In the genomic region with DNA sequence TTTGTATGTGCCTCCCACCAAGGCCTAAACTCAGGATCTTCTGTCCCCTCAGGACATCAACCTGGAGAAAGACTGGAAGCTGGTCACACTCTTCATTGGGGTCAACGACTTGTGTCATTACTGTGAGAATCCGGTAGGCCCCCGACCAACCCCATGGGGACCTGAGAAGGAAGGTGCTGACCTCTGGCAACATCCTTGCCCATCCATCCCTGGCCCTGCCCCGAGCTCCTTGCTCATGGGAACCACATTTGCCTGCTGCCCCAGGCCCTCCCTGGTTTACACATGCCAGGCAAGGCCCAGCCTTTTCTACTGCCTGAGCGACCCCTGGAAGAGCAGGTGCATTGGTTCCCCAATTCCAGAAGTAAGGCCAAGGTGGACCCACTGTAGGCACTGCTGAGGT, we compare ENCODE assay signal across 12 cellular contexts.
DNase-seq lines count a peak whose midpoint lies in the region; ATAC-seq and TF ChIP-seq lines count a peak whose summit lies in the region.
"Had no signal": no experiment of that assay in that cellular context is flagged by ENCODE, and none has a peak within 500 bp of the region (broad histone marks: within the 10 kb centered on the region; RNA-seq: fewer than 3 reads in every experiment).

No MANE protein-coding gene starts in this region.

- POLR2A ChIA-PET in naive thymus-derived CD4-positive, alpha-beta T cell (lab: Charles Lee), result no interaction called here

- H3K9me3 ChIP-seq in body of pancreas (no peaks in the 10 kb centered on the region), testis (no peaks in the 10 kb centered on the region)
- no peaks in the 10 kb centered on the region for H3K9me3 ChIP-seq in naive thymus-derived CD4-positive, alpha-beta T cell (ENCODE audit: control insufficient read depth in 2 of 3, low read length in 3 of 3)

- peaks cover 3% of the 10 kb centered on the region for H3K9me3 Mint-ChIP-seq in activated T-cell treated with anti-CD3 and anti-CD28 coated beads, Interleukin-2, amount 50 U/mL, for 24 hours
- no peaks in the 10 kb centered on the region for H3K9me3 Mint-ChIP-seq in activated T-cell treated with anti-CD3 and anti-CD28 coated beads, Interleukin-2, amount 50 U/mL, for 72 hours
- H3K9me3 Mint-ChIP-seq in naive thymus-derived CD4-positive, alpha-beta T cell, result peaks cover 0 to 7% (median 0%) of the 10 kb centered on the region in 11 donors
- no peaks in the 10 kb centered on the region for H3K9me3 Mint-ChIP-seq in endothelial cell (ENCODE audit: unreplicated experiment)

- H3K27me3 Mint-ChIP-seq in activated T-cell treated with anti-CD3 and anti-CD28 coated beads, Interleukin-2, amount 50 U/mL, for 24 hours, result no peaks in the 10 kb centered on the region
- H3K27me3 Mint-ChIP-seq in activated T-cell treated with anti-CD3 and anti-CD28 coated beads, Interleukin-2, amount 50 U/mL, for 72 hours (ENCODE audit: low read depth), result no peaks in the 10 kb centered on the region
- no peaks in the 10 kb centered on the region for H3K27me3 Mint-ChIP-seq in naive thymus-derived CD4-positive, alpha-beta T cell
- H3K27me3 Mint-ChIP-seq in endothelial cell (ENCODE audit: unreplicated experiment), result peaks cover 2% of the 10 kb centered on the region

- no peaks in the 10 kb centered on the region for H3K36me3 Mint-ChIP-seq in activated T-cell treated with anti-CD3 and anti-CD28 coated beads, Interleukin-2, amount 50 U/mL, for 24 hours (ENCODE audit: low read depth)
- H3K36me3 Mint-ChIP-seq in activated T-cell treated with anti-CD3 and anti-CD28 coated beads, Interleukin-2, amount 50 U/mL, for 72 hours (ENCODE audit: insufficient read depth in 2 of 2), result no peaks in the 10 kb centered on the region
- peaks cover 0 to 6% (median 0%) of the 10 kb centered on the region in 5 donors for H3K36me3 Mint-ChIP-seq in naive thymus-derived CD4-positive, alpha-beta T cell
- H3K36me3 Mint-ChIP-seq in endothelial cell (ENCODE audit: low read depth, unreplicated experiment), result no peaks in the 10 kb centered on the region

- in situ Hi-C loops in KBM-7 (cut with MboI; ENCODE audit: low pct_unique_long_range_greater_than_20kb, low sequenced_read_pairs), result no loop called here

- CTCF ChIA-PET in naive thymus-derived CD4-positive, alpha-beta T cell (lab: Charles Lee), result no interaction called here

- H3K4me3 Mint-ChIP-seq in activated T-cell treated with anti-CD3 and anti-CD28 coated beads, Interleukin-2, amount 50 U/mL, for 24 hours, result no peak overlapping the region
- no peak overlapping the region for H3K4me3 Mint-ChIP-seq in activated T-cell treated with anti-CD3 and anti-CD28 coated beads, Interleukin-2, amount 50 U/mL, for 72 hours
- peak overlapping the region in 2 of 10 donors; percentile 12 to 13 for H3K4me3 Mint-ChIP-seq in naive thymus-derived CD4-positive, alpha-beta T cell
- H3K4me3 Mint-ChIP-seq in endothelial cell (ENCODE audit: unreplicated experiment), result no peak overlapping the region

- H3K27ac ChIP-seq in body of pancreas (peak overlapping the region in 3 of 4 donors; percentile 75 to 86 (median 80)), testis (peak overlapping the region; percentile 92 to 94)
- H3K27ac ChIP-seq in naive thymus-derived CD4-positive, alpha-beta T cell (ENCODE audit: low read depth, low read length), result no peak overlapping the region
- H3K27ac ChIP-seq: brain microvascular endothelial cell had no signal

- H3K4me1 Mint-ChIP-seq in activated T-cell treated with anti-CD3 and anti-CD28 coated beads, Interleukin-2, amount 50 U/mL, for 24 hours (ENCODE audit: low read depth), result peaks cover 66% of the 10 kb centered on the region
- peaks cover 68% of the 10 kb centered on the region for H3K4me1 Mint-ChIP-seq in activated T-cell treated with anti-CD3 and anti-CD28 coated beads, Interleukin-2, amount 50 U/mL, for 72 hours (ENCODE audit: low read depth)
- H3K4me1 Mint-ChIP-seq in naive thymus-derived CD4-positive, alpha-beta T cell, result peaks cover 0 to 64% (median 39%) of the 10 kb centered on the region in 7 donors
- peaks cover 8% of the 10 kb centered on the region for H3K4me1 Mint-ChIP-seq in endothelial cell (ENCODE audit: unreplicated experiment)

- 96 to 98% methylated on average over 4 to 5 of the region's 5 CpGs for WGBS in body of pancreas, 2 donors
- WGBS in testis, 2 donors, result 69 to 100% methylated on average over 1 to 5 of the region's 5 CpGs

- H3K27ac Mint-ChIP-seq in activated T-cell treated with anti-CD3 and anti-CD28 coated beads, Interleukin-2, amount 50 U/mL, for 24 hours, result peak overlapping the region; percentile 47
- H3K27ac Mint-ChIP-seq in activated T-cell treated with anti-CD3 and anti-CD28 coated beads, Interleukin-2, amount 50 U/mL, for 72 hours, result no peak overlapping the region
- H3K27ac Mint-ChIP-seq in naive thymus-derived CD4-positive, alpha-beta T cell, result peak overlapping the region in 7 of 9 donors; percentile 23 to 98 (median 68)
- no peak overlapping the region for H3K27ac Mint-ChIP-seq in endothelial cell (ENCODE audit: unreplicated experiment)

- no peak for TF ChIP-seq CTCF in body of pancreas (IDR thresholded peaks at IDR 0.05)
- no peak for TF ChIP-seq CTCF in testis (IDR thresholded peaks at IDR 0.05)
- no peak for TF ChIP-seq CTCF in endothelial cell (IDR thresholded peaks at IDR 0.05; ENCODE audit: unreplicated experiment)

- H3K27me3 ChIP-seq in body of pancreas (no peaks in the 10 kb centered on the region), testis (no peaks in the 10 kb centered on the region)
- no peaks in the 10 kb centered on the region for H3K27me3 ChIP-seq in naive thymus-derived CD4-positive, alpha-beta T cell (ENCODE audit: control insufficient read depth in 2 of 2, insufficient read depth in 2 of 2, low read length in 2 of 2)
- H3K27me3 ChIP-seq: brain microvascular endothelial cell had no signal

- H3K4me1 ChIP-seq in body of pancreas (peaks cover 60% of the 10 kb centered on the region), testis (peaks cover 48% of the 10 kb centered on the region)
- peaks cover 28 to 45% of the 10 kb centered on the region in 2 donors for H3K4me1 ChIP-seq in naive thymus-derived CD4-positive, alpha-beta T cell (ENCODE audit: control insufficient read depth in 2 of 2, insufficient read depth in 2 of 2, low read length in 2 of 2)

- H3K36me3 ChIP-seq in body of pancreas (replicated peaks in 1 of 2; ENCODE audit: insufficient read depth in 1 of 2, low read depth in 2 of 2) (no peaks in the 10 kb centered on the region), testis (ENCODE audit: low read depth, missing control alignments) (no peaks in the 10 kb centered on the region)
- no peaks in the 10 kb centered on the region for H3K36me3 ChIP-seq in naive thymus-derived CD4-positive, alpha-beta T cell (ENCODE audit: control insufficient read depth in 2 of 3, insufficient read depth in 3 of 3, low read length in 3 of 3)
- H3K36me3 ChIP-seq: brain microvascular endothelial cell had no signal

- H3K4me3 ChIP-seq in body of pancreas, result no peak overlapping the region
- no peak overlapping the region for H3K4me3 ChIP-seq in naive thymus-derived CD4-positive, alpha-beta T cell (ENCODE audit: low read length)
- H3K4me3 ChIP-seq in testis, result no peak overlapping the region

- DNase-seq in activated T-cell treated with anti-CD3 and anti-CD28 coated beads, Interleukin-2, amount 50 U/mL, for 24 hours, result no peak
- DNase-seq in activated T-cell treated with anti-CD3 and anti-CD28 coated beads, Interleukin-2, amount 50 U/mL, for 72 hours, result no peak
- no peak for DNase-seq in body of pancreas
- no peak for DNase-seq in naive thymus-derived CD4-positive, alpha-beta T cell
- DNase-seq in testis, result no peak
- no peak for DNase-seq in kidney glomerular epithelial cell (lab: John Stamatoyannopoulos, UW)
- no peak for DNase-seq in KBM-7
- DNase-seq in endothelial cell (ENCODE audit: low spot score), result no peak
- DNase-seq: brain microvascular endothelial cell, KG1, NCI-H187, NCI-H69 had no signal

- ATAC-seq in activated T-cell treated with anti-CD3 and anti-CD28 coated beads, Interleukin-2, amount 50 U/mL, for 72 hours (replicated peaks in 1 of 2), result no peak
- no peak for ATAC-seq in body of pancreas
- no peak for ATAC-seq in naive thymus-derived CD4-positive, alpha-beta T cell

- intact Hi-C loops in body of pancreas (cut with DNase I), result no loop called here
- intact Hi-C loops in naive thymus-derived CD4-positive, alpha-beta T cell (cut with micrococcal nuclease), result loop anchor here in 1 of 2 donors (10.0 kb wide), 2 partner anchors 232 to 1518 kb away; a partner anchor contains a TSS
- intact Hi-C loops in testis (cut with DNase I; ENCODE audit: low total_unique reads), result loop anchor here (10.0 kb wide), 1 partner anchor 128 kb away; a partner anchor contains a TSS

- TF ChIP-seq POLR2A in body of pancreas (IDR thresholded peaks at IDR 0.05) (no peak), testis (IDR thresholded peaks at IDR 0.05) (no peak)

Comparison
In these comparisons a context has a peak if more than half of its experiments do, and no peak if none do; other contexts are left out.
1. H3K27ac Mint-ChIP-seq: peak in activated T-cell treated with anti-CD3 and anti-CD28 coated beads, Interleukin-2, amount 50 U/mL, for 24 hours (single experiment) and naive thymus-derived CD4-positive, alpha-beta T cell (7 of 9); none in activated T-cell treated with anti-CD3 and anti-CD28 coated beads, Interleukin-2, amount 50 U/mL, for 72 hours (single experiment) and endothelial cell (single experiment).